Comparison of ENCODE assay signal across 8 cellular contexts in genomic region chr10:17617031-17617911, GRCh38. TPM values are rescaled to one million over a fixed set of nuclear protein-coding genes. Genes with fewer than 3 reads are reported as not detected.
DNase-seq lines count a peak whose midpoint lies in the region; ATAC-seq and TF ChIP-seq lines count a peak whose summit lies in the region.

TSS of gene HACD1 (minus strand) at chr10:17617374. CDS start at chr10:17617339, 35 bp downstream.

- H3K9me3 Mint-ChIP-seq in activated CD8-positive, alpha-beta T cell treated with anti-CD3 and anti-CD28 coated beads for 36 hours, result no peaks in the 10 kb centered on the region

- H3K27me3 ChIP-seq in effector memory CD4-positive, alpha-beta T cell (replicated peaks; ENCODE audit: control insufficient read depth, insufficient read depth, low read length, poor library complexity, severe bottlenecking), result no peaks in the 10 kb centered on the region

- peaks cover 12% of the 10 kb centered on the region for H3K27me3 Mint-ChIP-seq in activated CD8-positive, alpha-beta T cell treated with anti-CD3 and anti-CD28 coated beads for 36 hours

- H3K27ac ChIP-seq in effector memory CD4-positive, alpha-beta T cell (ENCODE audit: insufficient read depth, low read length, poor library complexity, severe bottlenecking), result peak within 1 kb of the TSS; percentile 20

- peak; percentile 25 for TF ChIP-seq CTCF in activated CD8-positive, alpha-beta T cell treated with anti-CD3 and anti-CD28 coated beads for 36 hours (IDR thresholded peaks at IDR 0.05)

- H3K27ac Mint-ChIP-seq in activated CD8-positive, alpha-beta T cell treated with anti-CD3 and anti-CD28 coated beads for 36 hours, result peak within 1 kb of the TSS; percentile 25

- H3K4me3 Mint-ChIP-seq in activated CD8-positive, alpha-beta T cell treated with anti-CD3 and anti-CD28 coated beads for 36 hours, result peak within 1 kb of the TSS; percentile 79

- DNase-seq in ACHN (peak; percentile 84), NCI-H510A (lab: John Stamatoyannopoulos, UW) (peak; percentile 43), medulla oblongata (ENCODE audit: extremely low spot score) (peak; percentile 44)
- peak; percentile 69 for DNase-seq in activated CD8-positive, alpha-beta T cell treated with anti-CD3 and anti-CD28 coated beads for 36 hours
- peak; percentile 14 to 48 (median 42) for DNase-seq in effector memory CD4-positive, alpha-beta T cell
- peak; percentile 12 for DNase-seq in stimulated activated CD8-positive, alpha-beta memory T cell treated with anti-CD3 and anti-CD28 coated beads, Interleukin-12 subunit alpha, Interleukin-12 subunit beta, amount 100 ng/mL, for 24 hours (ENCODE audit: extremely low read depth)

- no peaks in the 10 kb centered on the region for H3K36me3 Mint-ChIP-seq in activated CD8-positive, alpha-beta T cell treated with anti-CD3 and anti-CD28 coated beads for 36 hours (ENCODE audit: low read depth)

- intact Hi-C loops in activated CD8-positive, alpha-beta T cell treated with anti-CD3 and anti-CD28 coated beads for 36 hours (cut with micrococcal nuclease), result no loop called here

- CTCF ChIA-PET in activated CD8-positive, alpha-beta T cell treated with anti-CD3 and anti-CD28 coated beads for 36 hours (lab: Charles Lee), result interaction anchor here (0.9 to 2.6 kb wide), 11 partner anchors 8 to 197 kb away, joined by 3 to 13 read pairs (median 5); partner anchors contain the start of gene STAM

- H3K4me1 Mint-ChIP-seq in activated CD8-positive, alpha-beta T cell treated with anti-CD3 and anti-CD28 coated beads for 36 hours (ENCODE audit: low read depth), result peaks cover 4% of the 10 kb centered on the region

- H3K4me3 ChIP-seq in effector memory CD4-positive, alpha-beta T cell (ENCODE audit: insufficient read depth, low read depth, low read length, poor library complexity, severe bottlenecking), result peak within 1 kb of the TSS; percentile 73

- H3K36me3 ChIP-seq in effector memory CD4-positive, alpha-beta T cell (ENCODE audit: control insufficient read depth, insufficient read depth, low read length), result no peaks in the 10 kb centered on the region

- ATAC-seq in HG03039 (IDR thresholded peaks at IDR 0.05; ENCODE audit: unreplicated experiment), result peak; percentile 67
- ATAC-seq in activated CD8-positive, alpha-beta T cell treated with anti-CD3 and anti-CD28 coated beads for 36 hours, result peak; percentile 81

- H3K9me3 ChIP-seq in effector memory CD4-positive, alpha-beta T cell (ENCODE audit: control insufficient read depth, low read length), result no peaks in the 10 kb centered on the region

- in situ Hi-C loops in ACHN (cut with HindIII; ENCODE audit: low pct_ligation_motif_present, low pct_unique_long_range_greater_than_20kb, low sequenced_read_pairs), result no loop called here

- H3K4me1 ChIP-seq in effector memory CD4-positive, alpha-beta T cell (ENCODE audit: control insufficient read depth, insufficient read depth, low read length, poor library complexity, severe bottlenecking), result peaks cover 4% of the 10 kb centered on the region

- peak; percentile 32 for TF ChIP-seq POLR2A in GM18526 (IDR thresholded peaks at IDR 0.05; ENCODE audit: extremely low read depth, insufficient read length)

- POLR2A ChIA-PET in activated CD8-positive, alpha-beta T cell treated with anti-CD3 and anti-CD28 coated beads for 36 hours (lab: Charles Lee), result interaction anchor here (0.7 to 1.5 kb wide), 6 partner anchors 10 to 118 kb away, joined by 3 to 6 read pairs (median 3); partner anchors contain the start of gene STAM

RNA-seq across cellular contexts. Expression of gene HACD1, which starts in this region (rescaled TPM):
- total RNA-seq in activated CD8-positive, alpha-beta T cell treated with anti-CD3 and anti-CD28 coated beads for 36 hours, result 1 to 10 TPM; 2.6 to 2.8 TPM

Comparison
In these comparisons a context has a peak if more than half of its experiments do, and no peak if none do; other contexts are left out.
1. Peak in every context shown above with its lines: DNase-seq, ATAC-seq, H3K4me3 ChIP-seq and H3K27ac ChIP-seq.
2. DNase-seq: peak in every context shown above with its lines; median percentile 84 in ACHN; 69 in activated CD8-positive, alpha-beta T cell treated with anti-CD3 and anti-CD28 coated beads for 36 hours; 44 in medulla oblongata; 43 in NCI-H510A; 42 in effector memory CD4-positive, alpha-beta T cell; 12 in stimulated activated CD8-positive, alpha-beta memory T cell treated with anti-CD3 and anti-CD28 coated beads, Interleukin-12 subunit alpha, Interleukin-12 subunit beta, amount 100 ng/mL, for 24 hours.